In genomic region chr2:8472545-8473361, GRCh38 we compare ENCODE assay signal across 10 cellular contexts.
DNase-seq lines count a peak whose midpoint lies in the region; ATAC-seq and TF ChIP-seq lines count a peak whose summit lies in the region.
"Had no signal": no experiment of that assay in that cellular context is flagged by ENCODE, and none has a peak within 500 bp of the region (broad histone marks: within the 10 kb centered on the region; RNA-seq: fewer than 3 reads in every experiment).

No MANE protein-coding gene starts in this region.

- peak overlapping the region; percentile 69 for H3K27ac Mint-ChIP-seq in activated T-helper 2 cell treated with anti-CD3 and anti-CD28 coated beads, Interferon-gamma antibody, Interleukin-2, Interleukin-4, amounts not matched to agents 10 μg/mL and 5 μg/mL and 100 μg/mL, durations not matched to agents 14 hours and 24 hours and 36 hours
- no peak overlapping the region for H3K27ac Mint-ChIP-seq in HFFc6

- peaks cover 9% of the 10 kb centered on the region for H3K9me3 Mint-ChIP-seq in activated T-helper 2 cell treated with anti-CD3 and anti-CD28 coated beads, Interferon-gamma antibody, Interleukin-2, Interleukin-4, amounts not matched to agents 10 μg/mL and 5 μg/mL and 100 μg/mL, durations not matched to agents 14 hours and 24 hours and 36 hours
- H3K9me3 Mint-ChIP-seq in HFFc6: no peaks in the 10 kb centered on the region

- ATAC-seq in GM19438 (IDR thresholded peaks at IDR 0.05; ENCODE audit: low read depth, unreplicated experiment): peak; percentile 73
- peak; percentile 39 for ATAC-seq in HG03442 (IDR thresholded peaks at IDR 0.05; ENCODE audit: unreplicated experiment)
- ATAC-seq: K562 had no signal

- peaks cover 67% of the 10 kb centered on the region for H3K4me1 Mint-ChIP-seq in activated T-helper 2 cell treated with anti-CD3 and anti-CD28 coated beads, Interferon-gamma antibody, Interleukin-2, Interleukin-4, amounts not matched to agents 10 μg/mL and 5 μg/mL and 100 μg/mL, durations not matched to agents 14 hours and 24 hours and 36 hours (ENCODE audit: low read depth)
- H3K4me1 Mint-ChIP-seq in HFFc6 (ENCODE audit: low read depth): no peaks in the 10 kb centered on the region

- no peak for TF ChIP-seq CTCF in HFFc6 (IDR thresholded peaks at IDR 0.05)

- H3K27me3 Mint-ChIP-seq in activated T-helper 2 cell treated with anti-CD3 and anti-CD28 coated beads, Interferon-gamma antibody, Interleukin-2, Interleukin-4, amounts not matched to agents 10 μg/mL and 5 μg/mL and 100 μg/mL, durations not matched to agents 14 hours and 24 hours and 36 hours (ENCODE audit: low read depth): no peaks in the 10 kb centered on the region
- H3K27me3 Mint-ChIP-seq in HFFc6 (ENCODE audit: insufficient read depth): peaks cover 31% of the 10 kb centered on the region

- H3K36me3 Mint-ChIP-seq in activated T-helper 2 cell treated with anti-CD3 and anti-CD28 coated beads, Interferon-gamma antibody, Interleukin-2, Interleukin-4, amounts not matched to agents 10 μg/mL and 5 μg/mL and 100 μg/mL, durations not matched to agents 14 hours and 24 hours and 36 hours (ENCODE audit: low read depth): peaks cover 21% of the 10 kb centered on the region
- no peaks in the 10 kb centered on the region for H3K36me3 Mint-ChIP-seq in HFFc6 (ENCODE audit: low read depth)

- intact Hi-C loops in activated T-helper 2 cell treated with anti-CD3 and anti-CD28 coated beads, Interferon-gamma antibody, Interleukin-2, Interleukin-4, amounts not matched to agents 10 μg/mL and 5 μg/mL and 100 μg/mL, durations not matched to agents 14 hours and 24 hours and 36 hours (cut with micrococcal nuclease): no loop called here

- DNase-seq in CD1c-positive myeloid dendritic cell (ENCODE audit: extremely low spot score): peak; percentile 66
- DNase-seq in activated T-helper 2 cell treated with anti-CD3 and anti-CD28 coated beads, Interferon-gamma antibody, Interleukin-2, Interleukin-4, amounts not matched to agents 10 μg/mL and 5 μg/mL and 100 μg/mL, durations not matched to agents 14 hours and 24 hours and 36 hours (ENCODE audit: low spot score): no peak
- no peak for DNase-seq in SHP77 treated with DMSO at 0.1 percent for 48 hours (lab: John Stamatoyannopoulos, UW)
- DNase-seq in HFFc6: no peak
- no peak for DNase-seq in NCI-H187 (lab: John Stamatoyannopoulos, UW)
- no peak for DNase-seq in LoVo (ENCODE audit: low spot score)
- DNase-seq: DMS53 had no signal

- peak overlapping the region; percentile 6 for H3K4me3 Mint-ChIP-seq in activated T-helper 2 cell treated with anti-CD3 and anti-CD28 coated beads, Interferon-gamma antibody, Interleukin-2, Interleukin-4, amounts not matched to agents 10 μg/mL and 5 μg/mL and 100 μg/mL, durations not matched to agents 14 hours and 24 hours and 36 hours (ENCODE audit: low read depth)
- H3K4me3 Mint-ChIP-seq in HFFc6: no peak overlapping the region
